ENCODE assay signal across 31 cellular contexts in genomic region chr12:54661048-54661447, GRCh38. TPM values are rescaled to one million over a fixed set of nuclear protein-coding genes. Genes with fewer than 3 reads are reported as not detected.
DNase-seq lines count a peak whose midpoint lies in the region; ATAC-seq and TF ChIP-seq lines count a peak whose summit lies in the region.
"Had no signal": no experiment of that assay in that cellular context is flagged by ENCODE, and none has a peak within 500 bp of the region (broad histone marks: within the 10 kb centered on the region; RNA-seq: fewer than 3 reads in every experiment).

No MANE protein-coding gene starts in this region.

- H3K36me3 ChIP-seq in GM23338 (ENCODE audit: insufficient read depth), result no peaks in the 10 kb centered on the region
- H3K36me3 ChIP-seq: ascending aorta, HAP-1, SJCRH30, thoracic aorta, WERI-Rb-1 had no signal

- TF ChIP-seq CTCF in GM23338 (conservative IDR thresholded peaks at IDR 0.05; ENCODE audit: low read depth in 2 of 2), result no peak

- no peak overlapping the region for H3K27ac ChIP-seq in GM23338 (ENCODE audit: low read depth)
- H3K27ac ChIP-seq: 22Rv1, ascending aorta, PC-9, SJCRH30, thoracic aorta, WERI-Rb-1 had no signal

- no peaks in the 10 kb centered on the region for H3K4me1 ChIP-seq in GM23338 (ENCODE audit: insufficient read depth)
- H3K4me1 ChIP-seq: ascending aorta, SJCRH30 had no signal

- no peaks in the 10 kb centered on the region for H3K36me3 Mint-ChIP-seq in GM23338 (ENCODE audit: low read depth)
- H3K36me3 Mint-ChIP-seq: activated naive CD8-positive, alpha-beta T cell; naive thymus-derived CD4-positive, alpha-beta T cell; stimulated activated memory B cell treated with anti-CD40 and anti-IgM and Interleukin-4, amounts not matched to agents 10 μg/mL and 1 μg/mL and 100 μg/mL, for 72 hours had no signal

- H3F3A ChIP-seq in GM23338 (replicated peaks; ENCODE audit: low read depth), result no peaks in the 10 kb centered on the region

- H4K20me1 ChIP-seq in GM23338 (replicated peaks; ENCODE audit: insufficient read depth), result no peaks in the 10 kb centered on the region

- peaks cover 5% of the 10 kb centered on the region for H3K27me3 Mint-ChIP-seq in GM23338 (ENCODE audit: insufficient read depth, low read depth, poor library complexity)

- no peak overlapping the region for H3K4me3 Mint-ChIP-seq in GM23338
- H3K4me3 Mint-ChIP-seq: activated naive CD8-positive, alpha-beta T cell; CD4-positive, alpha-beta T cell; central memory CD8-positive, alpha-beta T cell; naive thymus-derived CD4-positive, alpha-beta T cell; stimulated activated memory B cell treated with anti-CD40 and anti-IgM and Interleukin-4, amounts not matched to agents 10 μg/mL and 1 μg/mL and 100 μg/mL, for 72 hours had no signal

- H2AFZ ChIP-seq in GM23338, result 0 out of 2 replicates have a peak overlapping the region, but pooled peaks have one; percentile 28
- H2AFZ ChIP-seq: PC-9 had no signal

- H3K9me2 ChIP-seq in GM23338 (ENCODE audit: insufficient read depth), result 0 out of 2 replicates have a peak, but pooled peaks cover 5% of the 10 kb centered on the region

- DNase-seq in NCI-H1092 treated with DMSO at 0.1 percent for 48 hours (lab: John Stamatoyannopoulos, UW) (peak; percentile 21), NCI-H1092 (lab: John Stamatoyannopoulos, UW) (no peak), GM23338 (ENCODE audit: low spot score) (no peak), NAMALWA (ENCODE audit: low spot score) (peak; percentile 26), left lobe of liver (ENCODE audit: low spot score) (no peak), SHP77 treated with DMSO at 0.1 percent for 48 hours (lab: John Stamatoyannopoulos, UW) (no peak), NCI-H1436 (lab: John Stamatoyannopoulos, UW) (no peak)
- DNase-seq: CD4-positive, alpha-beta T cell; naive thymus-derived CD4-positive, alpha-beta T cell; NCI-H1436 treated with DMSO at 0.1 percent for 48 hours; NCI-H2171 treated with DMSO at 0.1 percent for 48 hours; NCI-H526 treated with DMSO at 0.1 percent for 48 hours; PC-9; SJCRH30; small intestine; stimulated activated CD4-positive, alpha-beta T cell treated with anti-CD3 and anti-CD28 coated beads, Interleukin-2, amount 100 ng/mL, for 24 hours; T-helper 2 cell; WERI-Rb-1 had no signal

- ATAC-seq in GM23338 (no peak), left lobe of liver (peak; percentile 8), HG03139 (IDR thresholded peaks at IDR 0.05; ENCODE audit: unreplicated experiment) (no peak)
- ATAC-seq: naive thymus-derived CD4-positive, alpha-beta T cell; stimulated activated memory B cell treated with anti-CD40 and anti-IgM and Interleukin-4, amounts not matched to agents 10 μg/mL and 1 μg/mL and 100 μg/mL, for 72 hours had no signal

- no peak overlapping the region for H3K4me2 ChIP-seq in GM23338
- H3K4me2 ChIP-seq: PC-9 had no signal

- H3K4me3 ChIP-seq in GM23338, result no peak overlapping the region
- H3K4me3 ChIP-seq: ascending aorta, HAP-1, PC-9, SJCRH30, thoracic aorta had no signal

- H3K9me3 Mint-ChIP-seq in GM23338, result no peaks in the 10 kb centered on the region; the same call in 2 of the 3 replicates
- H3K9me3 Mint-ChIP-seq: CD4-positive, alpha-beta T cell; central memory CD8-positive, alpha-beta T cell; stimulated activated memory B cell treated with anti-CD40 and anti-IgM and Interleukin-4, amounts not matched to agents 10 μg/mL and 1 μg/mL and 100 μg/mL, for 72 hours had no signal

- peaks cover 5% of the 10 kb centered on the region; the same call in 2 of the 3 replicates for H3K4me1 Mint-ChIP-seq in GM23338
- H3K4me1 Mint-ChIP-seq: central memory CD8-positive, alpha-beta T cell; stimulated activated memory B cell treated with anti-CD40 and anti-IgM and Interleukin-4, amounts not matched to agents 10 μg/mL and 1 μg/mL and 100 μg/mL, for 72 hours had no signal

- no peaks in the 10 kb centered on the region for H3K79me2 ChIP-seq in GM23338 (replicated peaks; ENCODE audit: insufficient read depth)

- no peaks in the 10 kb centered on the region for H3K27me3 ChIP-seq in GM23338 (ENCODE audit: insufficient read depth)
- H3K27me3 ChIP-seq: ascending aorta, SJCRH30 had no signal

- no peak overlapping the region; the same call in 1 of the 2 replicates for H3K27ac Mint-ChIP-seq in GM23338
- H3K27ac Mint-ChIP-seq: activated naive CD8-positive, alpha-beta T cell; CD4-positive, alpha-beta T cell; naive thymus-derived CD4-positive, alpha-beta T cell; stimulated activated memory B cell treated with anti-CD40 and anti-IgM and Interleukin-4, amounts not matched to agents 10 μg/mL and 1 μg/mL and 100 μg/mL, for 72 hours had no signal

TF ChIP-seq in GM23338, 12 proteins besides CTCF, POLR2A, EP300 and RAD21 (continues in another document):
- no peak for TF ChIP-seq EZH2phosphoT487 (IDR thresholded peaks at IDR 0.05; ENCODE audit: unreplicated experiment)
- TF ChIP-seq ZNF114 (CRISPR knock-in tag; IDR thresholded peaks at IDR 0.05), result no peak
- no peak for TF ChIP-seq STAT1 (IDR thresholded peaks at IDR 0.05; ENCODE audit: unreplicated experiment)
- TF ChIP-seq EZH2 (IDR thresholded peaks at IDR 0.05; ENCODE audit: low read depth, unreplicated experiment), result no peak
- TF ChIP-seq REST (IDR thresholded peaks at IDR 0.05; ENCODE audit: unreplicated experiment), result no peak
- TF ChIP-seq ETS1 (IDR thresholded peaks at IDR 0.05), result no peak
- TF ChIP-seq CREB1 (CRISPR knock-in tag; IDR thresholded peaks at IDR 0.05; ENCODE audit: low read depth), result no peak
- TF ChIP-seq POLR2AphosphoS5 (IDR thresholded peaks at IDR 0.05; ENCODE audit: low read depth), result no peak
- no peak for TF ChIP-seq JUNB (IDR thresholded peaks at IDR 0.05; ENCODE audit: unreplicated experiment)
- no peak for TF ChIP-seq ZNF331 (CRISPR knock-in tag; IDR thresholded peaks at IDR 0.05; ENCODE audit: low read depth)

RNA-seq across cellular contexts. Expression of gene DCD, which starts 12.9 kb away (rescaled TPM):
- total RNA-seq in GM23338 (2014; rRNA removed; shearing (Covaris generic)), result not detected in 2 replicates
- not detected in 2 replicates for polyA plus RNA-seq in GM23338 (2016; fragmentation: Nextera tagmentation; extraction: Ambion mirVana)
- not detected for total RNA-seq in left lobe of liver
- total RNA-seq: ascending aorta; CD4-positive, alpha-beta T cell; dermis microvascular lymphatic vessel endothelial cell; endothelial cell of umbilical vein; LHCN-M2; naive thymus-derived CD4-positive, alpha-beta T cell; omental fat pad; PC-9; renal cortical epithelial cell; SJCRH30 had no signal
- polyA plus RNA-seq: endothelial cell of umbilical vein; naive thymus-derived CD4-positive, alpha-beta T cell; small intestine had no signal

RNA-seq across cellular contexts. Expression of gene LACRT, which starts 26.4 kb away (rescaled TPM):
- not detected in 2 replicates for total RNA-seq in GM23338 (2014; rRNA removed; shearing (Covaris generic))
- polyA plus RNA-seq in GM23338 (2016; fragmentation: Nextera tagmentation; extraction: Ambion mirVana), result not detected in 2 replicates
- not detected for total RNA-seq in left lobe of liver
- total RNA-seq: ascending aorta; CD4-positive, alpha-beta T cell; dermis microvascular lymphatic vessel endothelial cell; endothelial cell of umbilical vein; LHCN-M2; naive thymus-derived CD4-positive, alpha-beta T cell; omental fat pad; PC-9; renal cortical epithelial cell; SJCRH30; thoracic aorta had no signal
- polyA plus RNA-seq: endothelial cell of umbilical vein; naive thymus-derived CD4-positive, alpha-beta T cell; small intestine had no signal

Comparison
In these comparisons a context has a peak if more than half of its experiments do, and no peak if none do; other contexts are left out.
1. DNase-seq: peak in NCI-H1092 treated with DMSO at 0.1 percent for 48 hours (single experiment) and NAMALWA (single experiment); none in NCI-H1092 (single experiment), GM23338 (single experiment), left lobe of liver (single experiment), SHP77 treated with DMSO at 0.1 percent for 48 hours (single experiment) and NCI-H1436 (single experiment).